Comparison of ENCODE assay signal across 8 cellular contexts in genomic region chr9:109098960-109099308, GRCh38. TPM values are rescaled to one million over a fixed set of nuclear protein-coding genes. Genes with fewer than 3 reads are reported as not detected.
A peak's percentile ranks its signal among the peaks of the same experiment; 100 is the strongest.
DNase-seq lines count a peak whose midpoint lies in the region; ATAC-seq and FAIRE-seq lines count a peak whose summit lies in the region.
"Had no signal": no experiment of that assay in that cellular context is flagged by ENCODE, and none has a peak within 500 bp of the region (broad histone marks: within the 10 kb centered on the region; RNA-seq: fewer than 3 reads in every experiment).

No MANE protein-coding gene starts in this region.

- peak; percentile 53 for FAIRE-seq in GM19239 (lab: Jason Lieb, UNC)
- FAIRE-seq: endometrium had no signal

- peaks cover 60% of the 10 kb centered on the region for H3K36me3 Mint-ChIP-seq in activated T-helper 1 cell treated with anti-CD3 and anti-CD28 coated beads, Interleukin-12 subunit alpha, Interleukin-12 subunit beta, Interleukin-2, Interleukin-4 antibody, amounts not matched to agents 30 ng/mL and 10 ng/mL and 1 ng/mL, durations not matched to agents 14 hours and 24 hours and 36 hours (ENCODE audit: low read depth)
- peaks cover 53% of the 10 kb centered on the region for H3K36me3 Mint-ChIP-seq in stimulated activated memory B cell treated with anti-CD40 and anti-IgM and Interleukin-4, amounts not matched to agents 10 μg/mL and 1 μg/mL and 100 μg/mL, for 72 hours

- ATAC-seq in right cardiac atrium = peak; percentile 12 to 54
- ATAC-seq in stimulated activated memory B cell treated with anti-CD40 and anti-IgM and Interleukin-4, amounts not matched to agents 10 μg/mL and 1 μg/mL and 100 μg/mL, for 72 hours = no peak
- no peak for ATAC-seq in GM19395 (IDR thresholded peaks at IDR 0.05; ENCODE audit: unreplicated experiment)
- no peak for ATAC-seq in GM18502 (IDR thresholded peaks at IDR 0.05; ENCODE audit: poor library complexity, unreplicated experiment)

- H3K27ac Mint-ChIP-seq in activated T-helper 1 cell treated with anti-CD3 and anti-CD28 coated beads, Interleukin-12 subunit alpha, Interleukin-12 subunit beta, Interleukin-2, Interleukin-4 antibody, amounts not matched to agents 30 ng/mL and 10 ng/mL and 1 ng/mL, durations not matched to agents 14 hours and 24 hours and 36 hours = peak overlapping the region; percentile 62
- peak overlapping the region; percentile 74 for H3K27ac Mint-ChIP-seq in stimulated activated memory B cell treated with anti-CD40 and anti-IgM and Interleukin-4, amounts not matched to agents 10 μg/mL and 1 μg/mL and 100 μg/mL, for 72 hours

- no peaks in the 10 kb centered on the region for H3K9me3 ChIP-seq in right cardiac atrium (ENCODE audit: control insufficient read depth, low read length)

- H3K27me3 Mint-ChIP-seq in activated T-helper 1 cell treated with anti-CD3 and anti-CD28 coated beads, Interleukin-12 subunit alpha, Interleukin-12 subunit beta, Interleukin-2, Interleukin-4 antibody, amounts not matched to agents 30 ng/mL and 10 ng/mL and 1 ng/mL, durations not matched to agents 14 hours and 24 hours and 36 hours (ENCODE audit: insufficient read depth) = no peaks in the 10 kb centered on the region
- H3K27me3 Mint-ChIP-seq in stimulated activated memory B cell treated with anti-CD40 and anti-IgM and Interleukin-4, amounts not matched to agents 10 μg/mL and 1 μg/mL and 100 μg/mL, for 72 hours = no peaks in the 10 kb centered on the region

- peak overlapping the region; percentile 68 for H3K4me3 Mint-ChIP-seq in activated T-helper 1 cell treated with anti-CD3 and anti-CD28 coated beads, Interleukin-12 subunit alpha, Interleukin-12 subunit beta, Interleukin-2, Interleukin-4 antibody, amounts not matched to agents 30 ng/mL and 10 ng/mL and 1 ng/mL, durations not matched to agents 14 hours and 24 hours and 36 hours
- no peak overlapping the region for H3K4me3 Mint-ChIP-seq in stimulated activated memory B cell treated with anti-CD40 and anti-IgM and Interleukin-4, amounts not matched to agents 10 μg/mL and 1 μg/mL and 100 μg/mL, for 72 hours

- H3K4me1 Mint-ChIP-seq in activated T-helper 1 cell treated with anti-CD3 and anti-CD28 coated beads, Interleukin-12 subunit alpha, Interleukin-12 subunit beta, Interleukin-2, Interleukin-4 antibody, amounts not matched to agents 30 ng/mL and 10 ng/mL and 1 ng/mL, durations not matched to agents 14 hours and 24 hours and 36 hours (ENCODE audit: low read depth) = peaks cover 86% of the 10 kb centered on the region
- H3K4me1 Mint-ChIP-seq in stimulated activated memory B cell treated with anti-CD40 and anti-IgM and Interleukin-4, amounts not matched to agents 10 μg/mL and 1 μg/mL and 100 μg/mL, for 72 hours = peaks cover 61% of the 10 kb centered on the region

- intact Hi-C loops in activated T-helper 1 cell treated with anti-CD3 and anti-CD28 coated beads, Interleukin-12 subunit alpha, Interleukin-12 subunit beta, Interleukin-2, Interleukin-4 antibody, amounts not matched to agents 30 ng/mL and 10 ng/mL and 1 ng/mL, durations not matched to agents 14 hours and 24 hours and 36 hours (cut with micrococcal nuclease) = no loop called here
- intact Hi-C loops in right cardiac atrium (cut with DNase I) = no loop called here

- no peak for DNase-seq in GM19239 (ENCODE audit: insufficient read length, low spot score)
- DNase-seq in activated T-helper 1 cell treated with anti-CD3 and anti-CD28 coated beads, Interleukin-12 subunit alpha, Interleukin-12 subunit beta, Interleukin-2, Interleukin-4 antibody, amounts not matched to agents 30 ng/mL and 10 ng/mL and 1 ng/mL, durations not matched to agents 14 hours and 24 hours and 36 hours (ENCODE audit: low spot score) = no peak
- DNase-seq in right cardiac atrium = no peak
- no peak for DNase-seq in NOMO-1 (lab: John Stamatoyannopoulos, UW; ENCODE audit: unreplicated experiment in 2 of 2)

- peaks cover 11% of the 10 kb centered on the region for H3K9me3 Mint-ChIP-seq in activated T-helper 1 cell treated with anti-CD3 and anti-CD28 coated beads, Interleukin-12 subunit alpha, Interleukin-12 subunit beta, Interleukin-2, Interleukin-4 antibody, amounts not matched to agents 30 ng/mL and 10 ng/mL and 1 ng/mL, durations not matched to agents 14 hours and 24 hours and 36 hours
- H3K9me3 Mint-ChIP-seq in stimulated activated memory B cell treated with anti-CD40 and anti-IgM and Interleukin-4, amounts not matched to agents 10 μg/mL and 1 μg/mL and 100 μg/mL, for 72 hours = peaks cover 3% of the 10 kb centered on the region

- H3K4me3 ChIP-seq in right cardiac atrium (ENCODE audit: low read length) = no peak overlapping the region

- peak overlapping the region; percentile 96 for H3K27ac ChIP-seq in right cardiac atrium (ENCODE audit: low read length)

- H3K27me3 ChIP-seq in right cardiac atrium (ENCODE audit: control insufficient read depth, insufficient read depth) = no peaks in the 10 kb centered on the region

- WGBS in right cardiac atrium = 35% methylated on average over 2 of the region's 2 CpGs

- peaks cover 16% of the 10 kb centered on the region for H3K4me1 ChIP-seq in right cardiac atrium (ENCODE audit: control insufficient read depth, insufficient read depth, low read length)

RNA-seq across cellular contexts. Expression of gene TMEM245, which starts 20.8 kb away (rescaled TPM):
- 26.9 and 29.4 TPM in 2 replicates for total RNA-seq in activated T-helper 1 cell treated with anti-CD3 and anti-CD28 coated beads, Interleukin-12 subunit alpha, Interleukin-12 subunit beta, Interleukin-2, Interleukin-4 antibody, amounts not matched to agents 30 ng/mL and 10 ng/mL and 1 ng/mL, durations not matched to agents 14 hours and 24 hours and 36 hours
- total RNA-seq in right cardiac atrium = 100 to 1,000 TPM in 2 of 4 donors, 10 to 100 TPM in 2; 81.4 to 136 (median 99.6) TPM
- polyA plus RNA-seq in right cardiac atrium = 25.6 TPM

Comparison
In these comparisons a context has a peak if more than half of its experiments do, and no peak if none do; other contexts are left out.
1. ATAC-seq: peak in right cardiac atrium (2 of 2); none in stimulated activated memory B cell treated with anti-CD40 and anti-IgM and Interleukin-4, amounts not matched to agents 10 μg/mL and 1 μg/mL and 100 μg/mL, for 72 hours (single experiment), GM19395 (single experiment) and GM18502 (single experiment).